ENCODE assay signal across 10 cellular contexts in the genomic region with DNA sequence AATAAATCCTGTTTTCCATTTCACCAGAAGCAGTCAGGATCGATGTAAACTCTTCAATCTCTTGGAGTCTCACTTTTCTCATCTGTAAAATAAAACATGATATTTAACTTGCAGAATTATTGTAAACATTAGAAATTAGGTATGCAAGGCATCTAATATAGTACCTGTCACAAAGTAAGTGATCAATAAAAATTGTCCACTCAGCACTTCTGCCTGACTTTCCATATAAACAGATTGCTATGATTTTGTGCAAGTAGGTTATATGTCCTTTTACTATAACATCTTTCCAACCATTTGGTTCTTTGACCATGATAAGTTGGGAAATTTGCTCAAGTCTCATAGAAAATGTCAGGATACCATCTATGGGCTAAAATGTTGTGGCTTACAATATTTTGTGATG.
"Had no signal": no experiment of that assay in that cellular context is flagged by ENCODE, and none has a peak within 500 bp of the region (broad histone marks: within the 10 kb centered on the region; RNA-seq: fewer than 3 reads in every experiment).

No MANE protein-coding gene starts in this region.

- H3K9ac ChIP-seq: GM23248, KMS-11 had no signal

- H3K36me3 Mint-ChIP-seq: IgD-negative memory B cell had no signal

- H3K4me2 ChIP-seq: KMS-11 had no signal

- H3K4me3 ChIP-seq: GM23248 had no signal

- FAIRE-seq: H54 had no signal

- H3K4me1 Mint-ChIP-seq: H9, IgD-negative memory B cell had no signal

- DNase-seq: GOT3, H9, HCEC 1CT, Karpas-422, KBM-7 had no signal

- H3K27ac ChIP-seq: GM23248, HL-60, KMS-11 had no signal

- H3K4me3 Mint-ChIP-seq: H9, IgD-negative memory B cell had no signal

- H3K27ac Mint-ChIP-seq: H9, IgD-negative memory B cell had no signal

- H2AFZ ChIP-seq: GM23248 had no signal
